In genomic region chr13:93249259-93249917, GRCh38 we compare ENCODE assay signal across 13 cellular contexts. TPM values are rescaled to one million over a fixed set of nuclear protein-coding genes. Genes with fewer than 3 reads are reported as not detected.
DNase-seq lines count a peak whose midpoint lies in the region; TF ChIP-seq lines count a peak whose summit lies in the region.
"Had no signal": no experiment of that assay in that cellular context is flagged by ENCODE, and none has a peak within 500 bp of the region (broad histone marks: within the 10 kb centered on the region; RNA-seq: fewer than 3 reads in every experiment).

No MANE protein-coding gene starts in this region.

- intact Hi-C loops in posterior vena cava (cut with DNase I), result no loop called here

- DNase-seq in DMS153 (lab: John Stamatoyannopoulos, UW), result peak; percentile 63
- no peak for DNase-seq in DMS153 treated with DMSO at 0.1 percent for 48 hours (lab: John Stamatoyannopoulos, UW; ENCODE audit: unreplicated experiment)
- DNase-seq in SJCRH30, result peak; percentile 37 to 55
- peak; percentile 93 for DNase-seq in fibroblast of pulmonary artery (ENCODE audit: low read depth)
- DNase-seq in DMS 273 treated with DMSO at 0.1 percent for 48 hours (lab: John Stamatoyannopoulos, UW), result no peak
- no peak for DNase-seq in substantia nigra (lab: John Stamatoyannopoulos, UW)
- DNase-seq in posterior vena cava (ENCODE audit: low spot score), result no peak
- DNase-seq: 8988T; activated CD4-positive, alpha-beta T cell treated with anti-CD3 and anti-CD28 coated beads, Interleukin-2, amount 50 U/mL, for 4 hours; GOT3; stimulated activated naive CD4-positive, alpha-beta T cell treated with Interleukin-2 at 50 U/mL for 16 hours had no signal

- H3K36me3 ChIP-seq in SJCRH30 (0 out of 2 replicates have a peak, but pooled peaks cover 2% of the 10 kb centered on the region), skeletal muscle satellite cell (ENCODE audit: insufficient read depth, low read length) (no peaks in the 10 kb centered on the region)

- H3K4me3 ChIP-seq in SJCRH30, result no peak overlapping the region
- H3K4me3 ChIP-seq in fibroblast of pulmonary artery (replicated peaks; ENCODE audit: low read depth, low read length), result no peak overlapping the region
- H3K4me3 ChIP-seq in skeletal muscle satellite cell (ENCODE audit: low read length), result peak overlapping the region; percentile 21
- H3K4me3 ChIP-seq: skin epidermis had no signal

- peak overlapping the region; percentile 41 for H3K27ac ChIP-seq in SJCRH30
- no peak overlapping the region for H3K27ac ChIP-seq in substantia nigra (ENCODE audit: low read depth, low read length, poor library complexity, severe bottlenecking)
- H3K27ac ChIP-seq: skin epidermis had no signal

- no peaks in the 10 kb centered on the region for H3K27me3 ChIP-seq in SJCRH30
- H3K27me3 ChIP-seq in skeletal muscle satellite cell (ENCODE audit: control insufficient read depth, insufficient read depth, low read length), result no peaks in the 10 kb centered on the region

- H3K4me1 ChIP-seq in SJCRH30, result peaks cover 8% of the 10 kb centered on the region; the same call in 1 of the 2 replicates
- H3K4me1 ChIP-seq in skeletal muscle satellite cell (ENCODE audit: control insufficient read depth, insufficient read depth, low read length), result peaks cover 36% of the 10 kb centered on the region

- H3K9ac ChIP-seq in skeletal muscle satellite cell (ENCODE audit: low read depth, low read length), result peak overlapping the region; percentile 73

- TF ChIP-seq CTCF in fibroblast of pulmonary artery (IDR thresholded peaks at IDR 0.05; ENCODE audit: low read length, missing control alignments), result no peak

- peak overlapping the region; percentile 52 for H3K4me2 ChIP-seq in skeletal muscle satellite cell (ENCODE audit: low read length)

- H3K9me3 ChIP-seq in SJCRH30 (replicated peaks), result no peaks in the 10 kb centered on the region
- H3K9me3 ChIP-seq in skeletal muscle satellite cell (replicated peaks; ENCODE audit: low read length), result peaks cover 4% of the 10 kb centered on the region

RNA-seq across cellular contexts. Expression of gene GPC6, which starts 22.8 kb away (rescaled TPM):
- total RNA-seq in SJCRH30 (2014; rRNA removed; shearing (Covaris generic)), result 19.5 and 21.1 TPM in 2 replicates
- 31.4 and 33.4 TPM in 2 replicates for total RNA-seq in skeletal muscle satellite cell (2012; rRNA removed)
- total RNA-seq in posterior vena cava, result 10 to 100 TPM; 35.9 to 61.9 TPM

Comparison
In these comparisons a context has a peak if more than half of its experiments do, and no peak if none do; other contexts are left out.
1. DNase-seq: peak in DMS153 (single experiment), SJCRH30 (2 of 2) and fibroblast of pulmonary artery (single experiment); none in DMS153 treated with DMSO at 0.1 percent for 48 hours (single experiment), DMS 273 treated with DMSO at 0.1 percent for 48 hours (single experiment), substantia nigra (0 of 49) and posterior vena cava (single experiment).